8 cellular contexts compared by ENCODE assay signal in the genomic region with DNA sequence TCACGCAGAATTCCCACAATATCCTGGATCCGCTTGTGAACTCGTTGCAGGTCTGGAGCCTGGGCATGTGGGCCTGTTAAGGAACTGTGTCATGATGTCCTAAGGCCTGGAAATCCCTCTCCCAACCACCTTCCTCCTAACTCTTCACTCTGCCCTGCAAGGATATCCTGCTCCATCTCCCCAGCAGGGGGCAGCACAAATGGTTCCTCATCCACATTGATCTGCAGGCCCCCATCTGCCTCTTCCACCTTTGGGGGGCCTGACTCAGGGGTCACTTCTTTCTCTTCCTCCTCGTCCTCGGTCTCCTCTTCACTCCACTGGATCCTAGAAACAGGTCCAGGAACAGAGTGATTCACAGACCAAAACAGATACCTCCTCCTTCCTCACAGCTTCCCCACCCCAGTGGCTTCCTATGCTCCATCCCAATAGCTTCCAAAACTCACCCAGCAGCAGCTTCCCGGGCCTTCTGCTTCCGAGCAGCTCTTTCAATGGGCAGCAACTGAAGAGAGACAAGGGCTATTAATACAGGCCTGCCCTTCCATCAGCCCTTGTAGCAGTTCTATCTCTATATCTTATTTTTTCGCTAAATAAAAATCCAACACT. TPM values are rescaled to one million over a fixed set of nuclear protein-coding genes. Genes with fewer than 3 reads are reported as not detected.
DNase-seq lines count a peak whose midpoint lies in the region; ATAC-seq, FAIRE-seq and TF ChIP-seq lines count a peak whose summit lies in the region.

No MANE protein-coding gene starts in this region.

- no peak overlapping the region for H3K27ac ChIP-seq in endothelial cell of umbilical vein (ENCODE audit: insufficient read depth, low read depth, low read length)
- no peak overlapping the region for H3K27ac ChIP-seq in neutrophil

- H3K4me1 ChIP-seq in endothelial cell of umbilical vein (ENCODE audit: control insufficient read depth, extremely low read depth, insufficient read depth, low read length) (peaks cover 7% of the 10 kb centered on the region), neutrophil (ENCODE audit: control insufficient read depth in 1 of 2, insufficient read depth in 1 of 2, low read depth in 1 of 2, low read length in 1 of 2) (peaks cover 15 to 18% of the 10 kb centered on the region in 2 experiments)

- no peak overlapping the region for H3K9ac ChIP-seq in endothelial cell of umbilical vein (replicated peaks; ENCODE audit: extremely low read depth, insufficient read depth, low read length)

- peak; percentile 79 to 80 for TF ChIP-seq CTCF in endothelial cell of umbilical vein (IDR thresholded peaks at IDR 0.05; ENCODE audit: extremely low read depth in 1 of 2, insufficient read depth in 1 of 2, low read depth in 1 of 2, low read length in 2 of 2)
- TF ChIP-seq CTCF in neutrophil (IDR thresholded peaks at IDR 0.05): peak; percentile 70

- ATAC-seq in HG02759 (IDR thresholded peaks at IDR 0.05; ENCODE audit: unreplicated experiment) (no peak), HG03175 (IDR thresholded peaks at IDR 0.05; ENCODE audit: unreplicated experiment) (no peak)

- no peak overlapping the region for H2AFZ ChIP-seq in endothelial cell of umbilical vein (ENCODE audit: low read depth, low read length)

- TF ChIP-seq POLR2A in endothelial cell of umbilical vein (IDR thresholded peaks at IDR 0.05; ENCODE audit: low read depth, low read length): no peak

- no peak overlapping the region for H3K4me2 ChIP-seq in endothelial cell of umbilical vein (ENCODE audit: insufficient read depth, low read length)

- CTCF ChIA-PET in endothelial cell of umbilical vein (lab: Charles Lee): interaction anchor here (0.7 to 3.9 kb wide), 8 partner anchors 10 to 135 kb away, joined by 3 to 38 read pairs (median 4); partner anchors contain the start of genes IFFO1 and ZNF384

- intact Hi-C loops in endothelial cell of umbilical vein (cut with micrococcal nuclease): loop anchor here (1.0 kb wide), 1 partner anchor 135 kb away; no protein-coding TSS in a partner anchor

- dilution Hi-C loops in endothelial cell of umbilical vein (cut with MboI; ENCODE audit: extremely low pct_ligation_motif_present, low sequenced_read_pairs): no loop called here

- peaks cover 30% of the 10 kb centered on the region for H3K79me2 ChIP-seq in endothelial cell of umbilical vein (ENCODE audit: control insufficient read depth, insufficient read depth, low read length)

- H3K4me3 ChIP-seq in endothelial cell of umbilical vein (replicated peaks in 1 of 3; ENCODE audit: insufficient read depth in 1 of 3, low read depth in 1 of 3, low read length in 3 of 3) (no peak overlapping the region), neutrophil (ENCODE audit: low read depth in 1 of 2, low read length in 1 of 2) (no peak overlapping the region)

- H3K36me3 ChIP-seq in endothelial cell of umbilical vein (ENCODE audit: control insufficient read depth in 2 of 2, extremely low read depth in 1 of 2, insufficient read depth in 2 of 2, low read length in 2 of 2) (peaks cover 16 to 41% of the 10 kb centered on the region in 2 experiments), neutrophil (peaks cover 15% of the 10 kb centered on the region)

- H3K9me3 ChIP-seq in endothelial cell of umbilical vein (replicated peaks; ENCODE audit: control insufficient read depth, insufficient read depth, low read length): no peaks in the 10 kb centered on the region
- H3K9me3 ChIP-seq in neutrophil: no peaks in the 10 kb centered on the region

- peak; percentile 8 for DNase-seq in NCI-H2029 treated with DMSO at 0.1 percent for 48 hours (lab: John Stamatoyannopoulos, UW)
- DNase-seq in NCI-H2029 (lab: John Stamatoyannopoulos, UW): no peak
- peak; percentile 12 for DNase-seq in NCI-H345 treated with DMSO at 0.1 percent for 48 hours (lab: John Stamatoyannopoulos, UW; ENCODE audit: unreplicated experiment)
- peak; percentile 86 for DNase-seq in activated CD8-positive, alpha-beta memory T cell treated with anti-CD3 and anti-CD28 coated beads for 24 hours
- DNase-seq in endothelial cell of umbilical vein (ENCODE audit: low read depth, low spot score): peak; percentile 44

- H3K27me3 ChIP-seq in endothelial cell of umbilical vein (ENCODE audit: control insufficient read depth in 2 of 2, insufficient read depth in 2 of 2, low read length in 2 of 2) (no peaks in the 10 kb centered on the region), neutrophil (no peaks in the 10 kb centered on the region)

- BruUV-seq in endothelial cell of umbilical vein (replicated peaks; lab: Mats Ljungman, UMichigan): no TSS peak

- FAIRE-seq in endothelial cell of umbilical vein (lab: Jason Lieb, UNC): peak; percentile 57

- no peaks in the 10 kb centered on the region for H4K20me1 ChIP-seq in endothelial cell of umbilical vein (replicated peaks; ENCODE audit: control insufficient read depth, extremely low read depth, insufficient read depth, low read length)

- POLR2A ChIA-PET in endothelial cell of umbilical vein (lab: Charles Lee): no interaction called here

- H3K9me1 ChIP-seq in endothelial cell of umbilical vein (replicated peaks; ENCODE audit: control insufficient read depth, extremely low read depth, insufficient read depth, low read length): no peaks in the 10 kb centered on the region

TF ChIP-seq in endothelial cell of umbilical vein, 7 proteins besides CTCF, POLR2A, EP300 and RAD21:
- TF ChIP-seq POLR2AphosphoS5 (IDR thresholded peaks at IDR 0.05; ENCODE audit: insufficient read depth, low read depth, low read length): no peak
- no peak for TF ChIP-seq MYC (IDR thresholded peaks at IDR 0.05; ENCODE audit: low read depth, low read length)
- TF ChIP-seq MAX (IDR thresholded peaks at IDR 0.05; ENCODE audit: insufficient read depth, insufficient read length): no peak
- no peak for TF ChIP-seq FOS (IDR thresholded peaks at IDR 0.05; ENCODE audit: borderline replicate concordance, insufficient read depth, low read length)
- TF ChIP-seq GATA2 (IDR thresholded peaks at IDR 0.05; ENCODE audit: insufficient read depth, insufficient read length, low read depth, low read length): no peak
- TF ChIP-seq JUN (IDR thresholded peaks at IDR 0.05; ENCODE audit: borderline replicate concordance, insufficient read depth, insufficient read length, low read depth): no peak
- no peak for TF ChIP-seq EZH2 (IDR thresholded peaks at IDR 0.05; ENCODE audit: borderline replicate concordance, low read depth, low read length, severe bottlenecking)
TF ChIP-seq in endothelial cell of umbilical vein: peak in this region for 0.

RNA-seq across cellular contexts. Expression of gene NOP2, which starts 4.5 kb away (rescaled TPM):
- total RNA-seq in endothelial cell of umbilical vein: 58.5 and 63.6 TPM in 2 replicates
- polyA plus RNA-seq in endothelial cell of umbilical vein: 17.8 and 26.3 TPM in 2 replicates
- 28.3 and 30.1 TPM in 2 replicates for polyA plus RNA-seq in endothelial cell of umbilical vein (2011; cell fraction: cytosol; rRNA removed)
- polyA plus RNA-seq in endothelial cell of umbilical vein (2011; cell fraction: nucleus; rRNA removed): 160 and 198 TPM in 2 replicates
- 44.4 and 58.0 TPM in 2 replicates for polyA plus RNA-seq in endothelial cell of umbilical vein (2012)
- 29.2 and 29.4 TPM in 2 replicates for polyA minus RNA-seq in endothelial cell of umbilical vein
- 26.3 TPM for polyA minus RNA-seq in endothelial cell of umbilical vein (2011; cell fraction: cytosol; rRNA and poly(A)+ RNA removed)
- 33.6 and 35.6 TPM in 2 replicates for polyA minus RNA-seq in endothelial cell of umbilical vein (2011; cell fraction: nucleus; rRNA and poly(A)+ RNA removed)

RNA-seq across cellular contexts. Expression of gene IFFO1, which starts 7.7 kb away (rescaled TPM):
- total RNA-seq in endothelial cell of umbilical vein: 26.4 and 27.7 TPM in 2 replicates
- polyA plus RNA-seq in endothelial cell of umbilical vein: 41.0 and 41.2 TPM in 2 replicates
- 15.9 and 21.0 TPM in 2 replicates for polyA plus RNA-seq in endothelial cell of umbilical vein (2011; cell fraction: cytosol; rRNA removed)
- 156 and 161 TPM in 2 replicates for polyA plus RNA-seq in endothelial cell of umbilical vein (2011; cell fraction: nucleus; rRNA removed)
- polyA plus RNA-seq in endothelial cell of umbilical vein (2012): 18.3 and 26.1 TPM in 2 replicates
- 19.2 and 20.3 TPM in 2 replicates for polyA minus RNA-seq in endothelial cell of umbilical vein
- not detected for polyA minus RNA-seq in endothelial cell of umbilical vein (2011; cell fraction: cytosol; rRNA and poly(A)+ RNA removed)
- polyA minus RNA-seq in endothelial cell of umbilical vein (2011; cell fraction: nucleus; rRNA and poly(A)+ RNA removed): 12.7 and 20.1 TPM in 2 replicates

RNA-seq across cellular contexts. Expression of gene GAPDH, which starts 29.2 kb away (rescaled TPM):
- total RNA-seq in endothelial cell of umbilical vein: 4,245 and 4,648 TPM in 2 replicates
- 8,748 and 10,370 TPM in 2 replicates for polyA plus RNA-seq in endothelial cell of umbilical vein
- 9,573 and 9,900 TPM in 2 replicates for polyA plus RNA-seq in endothelial cell of umbilical vein (2011; cell fraction: cytosol; rRNA removed)
- 2,700 and 3,179 TPM in 2 replicates for polyA plus RNA-seq in endothelial cell of umbilical vein (2011; cell fraction: nucleus; rRNA removed)
- 5,034 and 5,687 TPM in 2 replicates for polyA plus RNA-seq in endothelial cell of umbilical vein (2012)
- 7,250 and 7,739 TPM in 2 replicates for polyA minus RNA-seq in endothelial cell of umbilical vein
- 5,221 TPM for polyA minus RNA-seq in endothelial cell of umbilical vein (2011; cell fraction: cytosol; rRNA and poly(A)+ RNA removed)
- polyA minus RNA-seq in endothelial cell of umbilical vein (2011; cell fraction: nucleus; rRNA and poly(A)+ RNA removed): 818 and 923 TPM in 2 replicates

RNA-seq across cellular contexts. Expression of gene CHD4, which starts 43.6 kb away (rescaled TPM):
- total RNA-seq in endothelial cell of umbilical vein: 192 and 216 TPM in 2 replicates
- 119 and 127 TPM in 2 replicates for polyA plus RNA-seq in endothelial cell of umbilical vein
- 130 and 131 TPM in 2 replicates for polyA plus RNA-seq in endothelial cell of umbilical vein (2011; cell fraction: cytosol; rRNA removed)
- 178 and 198 TPM in 2 replicates for polyA plus RNA-seq in endothelial cell of umbilical vein (2011; cell fraction: nucleus; rRNA removed)
- 108 and 117 TPM in 2 replicates for polyA plus RNA-seq in endothelial cell of umbilical vein (2012)
- polyA minus RNA-seq in endothelial cell of umbilical vein: 187 and 211 TPM in 2 replicates
- 97.7 TPM for polyA minus RNA-seq in endothelial cell of umbilical vein (2011; cell fraction: cytosol; rRNA and poly(A)+ RNA removed)
- 83.7 and 90.8 TPM in 2 replicates for polyA minus RNA-seq in endothelial cell of umbilical vein (2011; cell fraction: nucleus; rRNA and poly(A)+ RNA removed)
